In the genomic region with DNA sequence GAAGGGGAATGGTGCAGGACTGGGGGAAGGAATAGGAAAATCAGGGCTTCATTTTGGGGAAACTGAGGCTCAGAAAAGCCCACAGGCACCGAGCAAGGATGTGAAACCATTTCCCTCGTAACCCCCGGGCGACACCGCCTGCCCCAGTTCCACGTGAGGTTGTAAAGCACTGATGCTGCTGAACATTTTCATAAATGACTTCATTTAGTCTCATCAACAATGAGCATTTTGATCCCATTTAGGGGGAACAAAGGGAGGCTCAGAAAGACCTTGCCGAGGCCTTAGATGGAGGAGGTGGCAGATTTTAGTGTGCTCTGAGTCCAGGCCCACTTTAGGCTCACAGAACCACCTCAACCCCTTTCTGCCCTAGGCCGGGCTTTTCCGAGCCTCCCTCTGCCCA, we compare ENCODE assay signal across 10 cellular contexts. TPM values are rescaled to one million over a fixed set of nuclear protein-coding genes. Genes with fewer than 3 reads are reported as not detected.
"Had no signal": no experiment of that assay in that cellular context is flagged by ENCODE, and none has a peak within 500 bp of the region (broad histone marks: within the 10 kb centered on the region; RNA-seq: fewer than 3 reads in every experiment).

No MANE protein-coding gene starts in this region.

- H3K4me3 Mint-ChIP-seq: activated CD4-positive, alpha-beta memory T cell treated with anti-CD3 and anti-CD28 coated beads for 36 hours; activated CD4-positive, alpha-beta T cell treated with anti-CD3 and anti-CD28 coated beads for 36 hours; activated CD8-positive, alpha-beta memory T cell treated with anti-CD3 and anti-CD28 coated beads, Interleukin-2, amount 10 ng/mL, durations not matched to agents 7 days and 5 days; stimulated activated naive B cell treated with anti-CD40 and anti-IgM and Interleukin-4, amounts not matched to agents 10 μg/mL and 1 μg/mL and 100 μg/mL, for 72 hours; T-helper 17 cell had no signal

- H3K27me3 Mint-ChIP-seq: activated CD4-positive, alpha-beta memory T cell treated with anti-CD3 and anti-CD28 coated beads for 36 hours; T-helper 17 cell had no signal

- H3K4me1 Mint-ChIP-seq: activated CD4-positive, alpha-beta T cell treated with anti-CD3 and anti-CD28 coated beads for 36 hours; activated CD8-positive, alpha-beta memory T cell treated with anti-CD3 and anti-CD28 coated beads, Interleukin-2, amount 10 ng/mL, durations not matched to agents 7 days and 5 days; stimulated activated naive B cell treated with anti-CD40 and anti-IgM and Interleukin-4, amounts not matched to agents 10 μg/mL and 1 μg/mL and 100 μg/mL, for 72 hours; T-helper 17 cell had no signal

- H3K4me3 ChIP-seq: pancreas, skin epidermis had no signal

- H3K27me3 ChIP-seq: pancreas had no signal

- H3K27ac ChIP-seq: pancreas, skin epidermis, WERI-Rb-1 had no signal

- H3K9me3 Mint-ChIP-seq: activated CD4-positive, alpha-beta memory T cell treated with anti-CD3 and anti-CD28 coated beads for 36 hours had no signal

- H3K36me3 Mint-ChIP-seq: activated CD4-positive, alpha-beta memory T cell treated with anti-CD3 and anti-CD28 coated beads for 36 hours; activated CD8-positive, alpha-beta memory T cell treated with anti-CD3 and anti-CD28 coated beads, Interleukin-2, amount 10 ng/mL, durations not matched to agents 7 days and 5 days; stimulated activated naive B cell treated with anti-CD40 and anti-IgM and Interleukin-4, amounts not matched to agents 10 μg/mL and 1 μg/mL and 100 μg/mL, for 72 hours had no signal

- H3K27ac Mint-ChIP-seq: activated CD4-positive, alpha-beta memory T cell treated with anti-CD3 and anti-CD28 coated beads for 36 hours; activated CD4-positive, alpha-beta T cell treated with anti-CD3 and anti-CD28 coated beads for 36 hours; activated CD8-positive, alpha-beta memory T cell treated with anti-CD3 and anti-CD28 coated beads, Interleukin-2, amount 10 ng/mL, durations not matched to agents 7 days and 5 days; stimulated activated naive B cell treated with anti-CD40 and anti-IgM and Interleukin-4, amounts not matched to agents 10 μg/mL and 1 μg/mL and 100 μg/mL, for 72 hours had no signal

- H3K36me3 ChIP-seq: pancreas, WERI-Rb-1 had no signal

- H3K4me1 ChIP-seq: pancreas had no signal

- H3K9me3 ChIP-seq: pancreas had no signal

RNA-seq across cellular contexts. Expression of a gene that starts 31.3 kb away (rescaled TPM):
- total RNA-seq: activated CD4-positive, alpha-beta T cell treated with anti-CD3 and anti-CD28 coated beads for 36 hours; activated CD8-positive, alpha-beta memory T cell treated with anti-CD3 and anti-CD28 coated beads, Interleukin-2, amount 10 ng/mL, durations not matched to agents 7 days and 5 days; mesenteric fat pad; T-helper 17 cell had no signal
- polyA plus RNA-seq: neural cell had no signal
